8 cellular contexts compared by ENCODE assay signal in genomic region chr20:41524980-41525613, GRCh38.
DNase-seq lines count a peak whose midpoint lies in the region; ATAC-seq, FAIRE-seq and TF ChIP-seq lines count a peak whose summit lies in the region.

No MANE protein-coding gene starts in this region.

- no peak for ATAC-seq in stimulated activated effector memory CD8-positive, alpha-beta T cell treated with anti-CD3 and anti-CD28 coated beads, Interleukin-12 subunit alpha, Interleukin-12 subunit beta, amount 100 ng/mL, for 72 hours
- ATAC-seq in HG02840 (IDR thresholded peaks at IDR 0.05; ENCODE audit: low FRiP score, unreplicated experiment) (no peak), GM18868 (IDR thresholded peaks at IDR 0.05; ENCODE audit: unreplicated experiment) (no peak)
- ATAC-seq in activated CD4-positive, CD25-positive, alpha-beta regulatory T cell treated with anti-CD3 and anti-CD28 coated beads, Interleukin-2, amount 50 U/mL, for 24 hours, result no peak

- no peaks in the 10 kb centered on the region for H3K9me3 ChIP-seq in astrocyte (ENCODE audit: insufficient read depth, low read depth, low read length)

- TF ChIP-seq CTCF in astrocyte (IDR thresholded peaks at IDR 0.05; ENCODE audit: insufficient read depth, low read depth, low read length), result no peak

- no peak overlapping the region for H3K4me3 Mint-ChIP-seq in astrocyte (ENCODE audit: unreplicated experiment)
- H3K4me3 Mint-ChIP-seq in stimulated activated effector memory CD8-positive, alpha-beta T cell treated with anti-CD3 and anti-CD28 coated beads, Interleukin-12 subunit alpha, Interleukin-12 subunit beta, amount 100 ng/mL, for 72 hours, result no peak overlapping the region
- H3K4me3 Mint-ChIP-seq in activated CD4-positive, alpha-beta T cell treated with anti-CD3 and anti-CD28 coated beads, Interleukin-2, amount 10 ng/mL, durations not matched to agents 24 days and 14 days, result no peak overlapping the region

- H3K36me3 ChIP-seq in astrocyte (ENCODE audit: insufficient read depth, low read length), result no peaks in the 10 kb centered on the region

- peaks cover 44% of the 10 kb centered on the region for H4K20me1 ChIP-seq in astrocyte (ENCODE audit: insufficient read depth, low read length)

- no peak overlapping the region for H3K27ac ChIP-seq in astrocyte (ENCODE audit: low read depth, low read length)

- H3K9ac ChIP-seq in astrocyte (ENCODE audit: low read length), result no peak overlapping the region

- peak; percentile 92 for FAIRE-seq in HTR-8/SVneo (lab: Jason Lieb, UNC)
- FAIRE-seq in astrocyte (lab: Jason Lieb, UNC), result no peak

- H3K4me2 ChIP-seq in astrocyte (ENCODE audit: low read length), result peak overlapping the region; percentile 80

- peaks cover 2% of the 10 kb centered on the region for H3K36me3 Mint-ChIP-seq in astrocyte (ENCODE audit: low read depth, unreplicated experiment)
- no peaks in the 10 kb centered on the region for H3K36me3 Mint-ChIP-seq in stimulated activated effector memory CD8-positive, alpha-beta T cell treated with anti-CD3 and anti-CD28 coated beads, Interleukin-12 subunit alpha, Interleukin-12 subunit beta, amount 100 ng/mL, for 72 hours
- H3K36me3 Mint-ChIP-seq in activated CD4-positive, alpha-beta T cell treated with anti-CD3 and anti-CD28 coated beads, Interleukin-2, amount 10 ng/mL, durations not matched to agents 24 days and 14 days (ENCODE audit: low read depth), result peaks cover 7% of the 10 kb centered on the region

- H3K27ac Mint-ChIP-seq in astrocyte (ENCODE audit: unreplicated experiment), result no peak overlapping the region
- H3K27ac Mint-ChIP-seq in stimulated activated effector memory CD8-positive, alpha-beta T cell treated with anti-CD3 and anti-CD28 coated beads, Interleukin-12 subunit alpha, Interleukin-12 subunit beta, amount 100 ng/mL, for 72 hours, result peak overlapping the region; percentile 10
- H3K27ac Mint-ChIP-seq in activated CD4-positive, alpha-beta T cell treated with anti-CD3 and anti-CD28 coated beads, Interleukin-2, amount 10 ng/mL, durations not matched to agents 24 days and 14 days, result no peak overlapping the region

- peaks cover 6% of the 10 kb centered on the region for H3K4me1 ChIP-seq in astrocyte (ENCODE audit: insufficient read depth, low read length)

- intact Hi-C loops in activated CD4-positive, alpha-beta T cell treated with anti-CD3 and anti-CD28 coated beads, Interleukin-2, amount 10 ng/mL, durations not matched to agents 24 days and 14 days (cut with micrococcal nuclease), result no loop called here

- H3K27me3 ChIP-seq in astrocyte (ENCODE audit: insufficient read depth, low read length), result no peaks in the 10 kb centered on the region

- no peak overlapping the region for H2AFZ ChIP-seq in astrocyte (ENCODE audit: low read depth, low read length)

- no peaks in the 10 kb centered on the region for H3K27me3 Mint-ChIP-seq in astrocyte (ENCODE audit: low read depth, unreplicated experiment)
- H3K27me3 Mint-ChIP-seq in activated CD4-positive, alpha-beta T cell treated with anti-CD3 and anti-CD28 coated beads, Interleukin-2, amount 10 ng/mL, durations not matched to agents 24 days and 14 days, result no peaks in the 10 kb centered on the region

- peaks cover 2% of the 10 kb centered on the region for H3K9me3 Mint-ChIP-seq in astrocyte (ENCODE audit: unreplicated experiment)
- no peaks in the 10 kb centered on the region for H3K9me3 Mint-ChIP-seq in stimulated activated effector memory CD8-positive, alpha-beta T cell treated with anti-CD3 and anti-CD28 coated beads, Interleukin-12 subunit alpha, Interleukin-12 subunit beta, amount 100 ng/mL, for 72 hours
- H3K9me3 Mint-ChIP-seq in activated CD4-positive, alpha-beta T cell treated with anti-CD3 and anti-CD28 coated beads, Interleukin-2, amount 10 ng/mL, durations not matched to agents 24 days and 14 days, result no peaks in the 10 kb centered on the region

- peaks cover 15% of the 10 kb centered on the region for H3K79me2 ChIP-seq in astrocyte (ENCODE audit: insufficient read depth, low read length)

- H3K4me3 ChIP-seq in astrocyte (ENCODE audit: insufficient read depth, low read depth, low read length), result peak overlapping the region; percentile 20

- no peak for DNase-seq in HTR-8/SVneo (ENCODE audit: insufficient read length, low spot score)
- peak; percentile 77 for DNase-seq in astrocyte (ENCODE audit: low read depth)
- peak; percentile 57 for DNase-seq in islet precursor cell
- DNase-seq in stimulated activated effector memory CD8-positive, alpha-beta T cell treated with anti-CD3 and anti-CD28 coated beads, Interleukin-12 subunit alpha, Interleukin-12 subunit beta, amount 100 ng/mL, for 72 hours (ENCODE audit: low spot score in 2 of 2), result no peak
- DNase-seq in activated CD4-positive, alpha-beta T cell treated with anti-CD3 and anti-CD28 coated beads, Interleukin-2, amount 10 ng/mL, durations not matched to agents 24 days and 14 days, result no peak

- peaks cover 9% of the 10 kb centered on the region for H3K4me1 Mint-ChIP-seq in astrocyte (ENCODE audit: low read depth, unreplicated experiment)
- peaks cover 32% of the 10 kb centered on the region for H3K4me1 Mint-ChIP-seq in stimulated activated effector memory CD8-positive, alpha-beta T cell treated with anti-CD3 and anti-CD28 coated beads, Interleukin-12 subunit alpha, Interleukin-12 subunit beta, amount 100 ng/mL, for 72 hours
- H3K4me1 Mint-ChIP-seq in activated CD4-positive, alpha-beta T cell treated with anti-CD3 and anti-CD28 coated beads, Interleukin-2, amount 10 ng/mL, durations not matched to agents 24 days and 14 days, result peaks cover 4% of the 10 kb centered on the region

Comparison
In these comparisons a context has a peak if more than half of its experiments do, and no peak if none do; other contexts are left out.
1. DNase-seq: peak in astrocyte (single experiment) and islet precursor cell (single experiment); none in HTR-8/SVneo (single experiment), stimulated activated effector memory CD8-positive, alpha-beta T cell treated with anti-CD3 and anti-CD28 coated beads, Interleukin-12 subunit alpha, Interleukin-12 subunit beta, amount 100 ng/mL, for 72 hours (0 of 2) and activated CD4-positive, alpha-beta T cell treated with anti-CD3 and anti-CD28 coated beads, Interleukin-2, amount 10 ng/mL, durations not matched to agents 24 days and 14 days (single experiment).